In genomic region chr12:50220357-50221061, GRCh38 we compare ENCODE assay signal across 8 cellular contexts. TPM values are rescaled to one million over a fixed set of nuclear protein-coding genes. Genes with fewer than 3 reads are reported as not detected.
DNase-seq lines count a peak whose midpoint lies in the region; ATAC-seq and TF ChIP-seq lines count a peak whose summit lies in the region.

No MANE protein-coding gene starts in this region.

- peak overlapping the region; percentile 93 for H3K27ac Mint-ChIP-seq in WTC11

- CTCF ChIA-PET in WTC11 (lab: Charles Lee) = interaction anchor here (0.6 to 3.8 kb wide), 7 partner anchors 63 to 1307 kb away, joined by 3 to 23 read pairs (median 5); partner anchors contain the start of genes COX14 and LIMA1

- ATAC-seq in activated T-cell treated with anti-CD3 and anti-CD28 coated beads, Interleukin-2, amount 50 U/mL, for 4 hours = peak; percentile 74 to 75
- ATAC-seq in HG03442 (IDR thresholded peaks at IDR 0.05; ENCODE audit: unreplicated experiment) = peak; percentile 64
- no peak for ATAC-seq in WTC11

- H3K9me3 Mint-ChIP-seq in activated T-cell treated with anti-CD3 and anti-CD28 coated beads, Interleukin-2, amount 50 U/mL, for 4 hours = no peaks in the 10 kb centered on the region
- no peaks in the 10 kb centered on the region for H3K9me3 Mint-ChIP-seq in WTC11

- DNase-seq in activated T-cell treated with anti-CD3 and anti-CD28 coated beads, Interleukin-2, amount 50 U/mL, for 4 hours = no peak
- no peak for DNase-seq in activated T-cell treated with anti-CD3 and anti-CD28 coated beads, Interleukin-2, amount 50 U/mL, for 1 hour
- DNase-seq in WTC11 (ENCODE audit: low spot score) (no peak), foreskin fibroblast (peak; percentile 57 to 75), DMS53 treated with DMSO at 0.1 percent for 48 hours (lab: John Stamatoyannopoulos, UW; ENCODE audit: unreplicated experiment) (no peak), ecto neural progenitor cell (ENCODE audit: low spot score) (no peak)

- H3K27me3 Mint-ChIP-seq in activated T-cell treated with anti-CD3 and anti-CD28 coated beads, Interleukin-2, amount 50 U/mL, for 4 hours (ENCODE audit: low read depth) = no peaks in the 10 kb centered on the region
- H3K27me3 Mint-ChIP-seq in WTC11 (ENCODE audit: low read depth) = no peaks in the 10 kb centered on the region

- peak overlapping the region in 20 of 21 experiments; percentile 74 to 95 (median 88) for H3K27ac ChIP-seq in skin epidermis

- TF ChIP-seq CTCF in WTC11 (IDR thresholded peaks at IDR 0.05) (no peak), foreskin fibroblast (IDR thresholded peaks at IDR 0.05; ENCODE audit: low read depth, low read length) (no peak)

- H3K4me1 Mint-ChIP-seq in activated T-cell treated with anti-CD3 and anti-CD28 coated beads, Interleukin-2, amount 50 U/mL, for 4 hours (ENCODE audit: low read depth) = peaks cover 37% of the 10 kb centered on the region
- peaks cover 20% of the 10 kb centered on the region for H3K4me1 Mint-ChIP-seq in WTC11

- POLR2A ChIA-PET in WTC11 (lab: Charles Lee) = interaction anchor here (0.6 to 1.2 kb wide), 4 partner anchors 45 to 108 kb away, joined by 3 to 10 read pairs (median 3); partner anchors contain the start of genes CERS5 and LIMA1

- H3K4me3 ChIP-seq in foreskin fibroblast (ENCODE audit: low read depth in 1 of 2, low read length in 2 of 2) (peak overlapping the region; percentile 64 to 92), skin epidermis (peak overlapping the region; percentile 30 to 56 (median 44))

- no peak overlapping the region for H3K4me3 Mint-ChIP-seq in activated T-cell treated with anti-CD3 and anti-CD28 coated beads, Interleukin-2, amount 50 U/mL, for 4 hours
- H3K4me3 Mint-ChIP-seq in WTC11 = no peak overlapping the region

- H3K36me3 Mint-ChIP-seq in activated T-cell treated with anti-CD3 and anti-CD28 coated beads, Interleukin-2, amount 50 U/mL, for 4 hours (ENCODE audit: insufficient read depth) = peaks cover 4% of the 10 kb centered on the region
- 0 out of 2 replicates have a peak, but pooled peaks cover 7% of the 10 kb centered on the region for H3K36me3 Mint-ChIP-seq in WTC11

TF ChIP-seq in WTC11, 78 proteins besides CTCF, POLR2A, EP300 and RAD21:
- TF ChIP-seq EMX1 (CRISPR knock-in tag; IDR thresholded peaks at IDR 0.05) (no peak), MXD4 (CRISPR knock-in tag; IDR thresholded peaks at IDR 0.05; ENCODE audit: borderline replicate concordance) (no peak), ZNF512 (CRISPR knock-in tag; IDR thresholded peaks at IDR 0.05; ENCODE audit: borderline replicate concordance) (no peak), NR3C1 (CRISPR knock-in tag; conservative IDR thresholded peaks at IDR 0.05; ENCODE audit: low read depth) (no peak), NR2C2 (CRISPR knock-in tag; IDR thresholded peaks at IDR 0.05) (no peak)

RNA-seq across cellular contexts. Expression of gene CERS5, which starts 53.3 kb away (rescaled TPM):
- 10 to 100 TPM; 39.0 to 48.0 (median 39.0) TPM for total RNA-seq in activated T-cell treated with anti-CD3 and anti-CD28 coated beads, Interleukin-2, amount 50 U/mL, for 4 hours
- 47.8 to 55.8 TPM (median 51.7 TPM) in 3 replicates for total RNA-seq in WTC11 (2021)

Comparison
In these comparisons a context has a peak if more than half of its experiments do, and no peak if none do; other contexts are left out.
1. DNase-seq: peak in foreskin fibroblast (2 of 2); none in activated T-cell treated with anti-CD3 and anti-CD28 coated beads, Interleukin-2, amount 50 U/mL, for 4 hours (single experiment), activated T-cell treated with anti-CD3 and anti-CD28 coated beads, Interleukin-2, amount 50 U/mL, for 1 hour (single experiment), WTC11 (single experiment), DMS53 treated with DMSO at 0.1 percent for 48 hours (single experiment) and ecto neural progenitor cell (single experiment).